ENCODE assay signal across 11 cellular contexts in genomic region chr17:33562792-33563191, GRCh38.
"Had no signal": no experiment of that assay in that cellular context is flagged by ENCODE, and none has a peak within 500 bp of the region (broad histone marks: within the 10 kb centered on the region; RNA-seq: fewer than 3 reads in every experiment).

No MANE protein-coding gene starts in this region.

- H3K36me3 ChIP-seq: ascending aorta, colonic mucosa, prostate gland had no signal

- H3K27me3 ChIP-seq: ascending aorta, colonic mucosa had no signal

- DNase-seq: activated CD8-positive, alpha-beta memory T cell treated with anti-CD3 and anti-CD28 coated beads, Interleukin-2, amount 50 U/mL, for 4 hours; activated CD8-positive, alpha-beta T cell treated with anti-CD3 and anti-CD28 coated beads for 36 hours; activated gamma-delta T cell treated with Interleukin-2 at 50 U/mL for 16 hours; activated T-cell treated with anti-CD3 and anti-CD28 coated beads, Interleukin-2, amount 50 U/mL, for 72 hours; colonic mucosa; occipital lobe; stimulated activated CD4-positive, alpha-beta T cell treated with anti-CD3 and anti-CD28 coated beads, Interleukin-2, amount 100 ng/mL, for 24 hours; stimulated activated naive CD4-positive, alpha-beta T cell had no signal

- H3K4me3 ChIP-seq: ascending aorta, colonic mucosa, prostate gland had no signal

- ATAC-seq: activated CD8-positive, alpha-beta T cell treated with anti-CD3 and anti-CD28 coated beads for 36 hours; activated T-cell treated with anti-CD3 and anti-CD28 coated beads, Interleukin-2, amount 50 U/mL, for 72 hours; sciatic nerve had no signal

- H3K4me1 ChIP-seq: ascending aorta, colonic mucosa, prostate gland had no signal

- H3K9me3 ChIP-seq: colonic mucosa, prostate gland had no signal

- H3K27ac ChIP-seq: ascending aorta, colonic mucosa, prostate gland had no signal
